1 cellular context compared by ENCODE assay signal in genomic region chr2:56450083-56450482, GRCh38.
TF ChIP-seq lines count a peak whose summit lies in the region.

No MANE protein-coding gene starts in this region.

TF ChIP-seq in GM23338, 12 proteins besides CTCF, POLR2A, EP300 and RAD21 (continued from another document):
- no peak for TF ChIP-seq ZNF462 (CRISPR knock-in tag; IDR thresholded peaks at IDR 0.05)
- TF ChIP-seq ZNF114 (CRISPR knock-in tag; IDR thresholded peaks at IDR 0.05): no peak
- no peak for TF ChIP-seq ETS1 (IDR thresholded peaks at IDR 0.05)
- no peak for TF ChIP-seq JUNB (IDR thresholded peaks at IDR 0.05; ENCODE audit: unreplicated experiment)
- TF ChIP-seq EZH2phosphoT487 (IDR thresholded peaks at IDR 0.05; ENCODE audit: unreplicated experiment): no peak
